1 cellular context compared by ENCODE assay signal in genomic region chr4:2591189-2591588, GRCh38.
TF ChIP-seq lines count a peak whose summit lies in the region.

No MANE protein-coding gene starts in this region.

TF ChIP-seq in K562, 482 proteins besides CTCF, POLR2A, EP300 and RAD21 (continued from another document and continues in another):
- TF ChIP-seq CEBPG (CRISPR knock-in tag; IDR thresholded peaks at IDR 0.05) (no peak), CEBPG (tag; conservative IDR thresholded peaks at IDR 0.05 in 1 of 2, IDR thresholded peaks at IDR 0.05 in 1 of 2) (0 out of 4 replicates have a peak, but pooled peaks of 1 of the 2 experiments have one; percentile 25), ZNF57 (CRISPR knock-in tag; IDR thresholded peaks at IDR 0.05) (no peak), TRIM25 (IDR thresholded peaks at IDR 0.05; ENCODE audit: borderline replicate concordance) (no peak), ZBTB5 (IDR thresholded peaks at IDR 0.05) (no peak), CEBPB (tag; IDR thresholded peaks at IDR 0.05) (peak; percentile 83), FOSL1 (tag; conservative IDR thresholded peaks at IDR 0.05) (no peak), ZNF586 (CRISPR knock-in tag; conservative IDR thresholded peaks at IDR 0.05) (no peak), POLR3A (IDR thresholded peaks at IDR 0.05; ENCODE audit: borderline replicate concordance, extremely low read depth, insufficient read depth, insufficient read length) (no peak), RCOR1 (IDR thresholded peaks at IDR 0.05; ENCODE audit: borderline replicate concordance in 1 of 2, low read depth in 2 of 2, low read length in 2 of 2) (no peak), CAMTA2 (CRISPR knock-in tag; conservative IDR thresholded peaks at IDR 0.05) (no peak), SRF (CRISPR knock-in tag; IDR thresholded peaks at IDR 0.05) (no peak), NCOA4 (IDR thresholded peaks at IDR 0.05; ENCODE audit: partially characterized antibody) (no peak), SP1 (CRISPR knock-in tag; IDR thresholded peaks at IDR 0.05) (no peak), ZNF408 (CRISPR knock-in tag; IDR thresholded peaks at IDR 0.05; ENCODE audit: low read depth) (no peak), MEF2A (IDR thresholded peaks at IDR 0.05; ENCODE audit: control insufficient read depth, low read depth, low read length) (no peak), HDAC2 (IDR thresholded peaks at IDR 0.05) (0 out of 2 replicates have a peak, but pooled peaks have one; percentile 40), HDAC1 (IDR thresholded peaks at IDR 0.05) (peak in 1 of 2 experiments; percentile 60; a peak in 1 of 4 replicates), ZNF644 (tag; IDR thresholded peaks at IDR 0.05; ENCODE audit: low read depth) (no peak), HMGN3 (IDR thresholded peaks at IDR 0.05; ENCODE audit: borderline replicate concordance, extremely low read depth, insufficient read length, low read depth, low read length) (no peak), ARNT (IDR thresholded peaks at IDR 0.05) (peak in 1 of 2 experiments; percentile 27; a peak in 1 of 4 replicates), CEBPZ (IDR thresholded peaks at IDR 0.05; ENCODE audit: borderline replicate concordance, low read depth, low read length) (no peak), CTBP1 (IDR thresholded peaks at IDR 0.05; ENCODE audit: borderline replicate concordance) (no peak), SIN3A (IDR thresholded peaks at IDR 0.05; ENCODE audit: borderline replicate concordance in 2 of 2, control insufficient read depth in 1 of 2, low read depth in 2 of 2, low read length in 2 of 2) (no peak), ARHGAP35 (IDR thresholded peaks at IDR 0.05; ENCODE audit: partially characterized antibody) (no peak), HSF4 (CRISPR knock-in tag; IDR thresholded peaks at IDR 0.05; ENCODE audit: borderline replicate concordance) (no peak), CREB3L1 (IDR thresholded peaks at IDR 0.05; ENCODE audit: borderline replicate concordance, low read depth) (no peak), JUND (IDR thresholded peaks at IDR 0.05; ENCODE audit: borderline replicate concordance, low read depth, low read length) (no peak), JUND (tag; IDR thresholded peaks at IDR 0.05; ENCODE audit: borderline replicate concordance, low read depth, low read length) (no peak), RNF2 (IDR thresholded peaks at IDR 0.05) (no peak), NCOR1 (IDR thresholded peaks at IDR 0.05) (peak; percentile 14; the same call in 1 of the 2 replicates), CBFB (CRISPR knock-in tag; IDR thresholded peaks at IDR 0.05) (no peak), CREB3 (tag; conservative IDR thresholded peaks at IDR 0.05; ENCODE audit: low read depth) (no peak), SMARCE1 (IDR thresholded peaks at IDR 0.05) (peak; percentile 31; the same call in 1 of the 2 replicates), PTTG1 (tag; IDR thresholded peaks at IDR 0.05; ENCODE audit: low read depth) (no peak), TCF3 (CRISPR knock-in tag; IDR thresholded peaks at IDR 0.05) (no peak), ZNF609 (CRISPR knock-in tag; IDR thresholded peaks at IDR 0.05; ENCODE audit: borderline replicate concordance) (no peak), ZNF12 (CRISPR knock-in tag; IDR thresholded peaks at IDR 0.05) (no peak), ZNF212 (CRISPR knock-in tag; IDR thresholded peaks at IDR 0.05) (no peak), YY1 (IDR thresholded peaks at IDR 0.05; ENCODE audit: borderline replicate concordance in 1 of 3, control insufficient read depth in 1 of 3, extremely low read depth in 1 of 3, insufficient read depth in 3 of 3, insufficient read length in 1 of 3, insufficient replicate concordance in 2 of 3, low read depth in 1 of 3, low read length in 2 of 3) (no peak), TRIM24 (IDR thresholded peaks at IDR 0.05) (no peak), SFPQ (IDR thresholded peaks at IDR 0.05; ENCODE audit: low read depth, low read length) (no peak), ZNF696 (CRISPR knock-in tag; conservative IDR thresholded peaks at IDR 0.05) (no peak), KDM4B (IDR thresholded peaks at IDR 0.05; ENCODE audit: borderline replicate concordance in 2 of 2, low read depth in 1 of 2) (no peak), MTA3 (IDR thresholded peaks at IDR 0.05; ENCODE audit: borderline replicate concordance) (no peak), ELF4 (CRISPR knock-in tag; IDR thresholded peaks at IDR 0.05) (no peak), ETV1 (tag; conservative IDR thresholded peaks at IDR 0.05; ENCODE audit: low read depth) (0 out of 2 replicates have a peak, but pooled peaks have one; percentile 34), SMAD4 (CRISPR knock-in tag; conservative IDR thresholded peaks at IDR 0.05) (peak; percentile 66)
